ENCODE assay signal across 9 cellular contexts in the genomic region with DNA sequence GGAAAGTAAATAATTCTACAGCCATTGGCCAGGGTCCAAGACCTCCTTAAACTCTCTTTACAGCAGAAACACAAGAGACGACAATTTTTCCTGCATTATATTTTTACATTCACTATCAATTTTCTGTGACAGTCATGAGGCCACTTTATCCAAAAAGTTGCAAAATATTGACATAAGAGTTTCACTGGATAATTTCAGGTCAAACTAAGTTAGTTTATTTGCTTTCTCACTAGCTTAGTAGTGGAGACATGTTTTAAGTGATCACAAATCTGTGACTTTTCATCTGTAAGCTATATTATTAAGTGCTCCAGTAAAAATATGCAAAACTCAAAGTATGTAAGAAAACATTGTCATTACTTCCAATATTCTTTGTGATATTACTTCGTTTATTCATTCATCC.
"Had no signal": no experiment of that assay in that cellular context is flagged by ENCODE, and none has a peak within 500 bp of the region (broad histone marks: within the 10 kb centered on the region; RNA-seq: fewer than 3 reads in every experiment).

No MANE protein-coding gene starts in this region.

- H3K4me3 ChIP-seq: GM23338 had no signal

- H3K27ac Mint-ChIP-seq: GM23338, H9, HFFc6, IgD-negative memory B cell had no signal

- H3K4me1 Mint-ChIP-seq: GM23338, H9, IgD-negative memory B cell had no signal

- ATAC-seq: GM23338 had no signal

- DNase-seq: H9, HCEC 1CT, HFFc6, KBM-7 had no signal

- H3K9me3 Mint-ChIP-seq: GM23338, H9, HFFc6, IgD-negative memory B cell had no signal

- H3K36me3 Mint-ChIP-seq: IgD-negative memory B cell had no signal

- H3K4me3 Mint-ChIP-seq: GM23338, H9, HFFc6, IgD-negative memory B cell had no signal

- H3K27me3 Mint-ChIP-seq: IgD-negative memory B cell had no signal

- H3K4me2 ChIP-seq: GM23338 had no signal

- FAIRE-seq: H1, H54, HTR-8/SVneo had no signal
